ENCODE assay signal across 19 cellular contexts in genomic region chr7:32660936-32661335, GRCh38.
A peak's percentile ranks its signal among the peaks of the same experiment; 100 is the strongest.
DNase-seq lines count a peak whose midpoint lies in the region; ATAC-seq and TF ChIP-seq lines count a peak whose summit lies in the region.
"Had no signal": no experiment of that assay in that cellular context is flagged by ENCODE, and none has a peak within 500 bp of the region (broad histone marks: within the 10 kb centered on the region; RNA-seq: fewer than 3 reads in every experiment).

No MANE protein-coding gene starts in this region.

- no peak overlapping the region for H2BK5ac ChIP-seq in mesenchymal stem cell (ENCODE audit: low read depth, low read length, poor library complexity, severe bottlenecking)

- no peak overlapping the region for H4K8ac ChIP-seq in mesenchymal stem cell (ENCODE audit: low read length)

- TF ChIP-seq RAD21 in HCT116 (IDR thresholded peaks at IDR 0.05; ENCODE audit: low read depth) = peak; percentile 9; the same call in 1 of the 2 replicates

- H3K4me3 ChIP-seq in AG10803 (ENCODE audit: low read length) = no peak overlapping the region
- no peak overlapping the region for H3K4me3 ChIP-seq in HCT116 (replicated peaks in 1 of 2; ENCODE audit: low read depth in 1 of 2, low read length in 2 of 2)
- H3K4me3 ChIP-seq in Panc1 (ENCODE audit: low read depth in 2 of 2, low read length in 2 of 2) = no peak overlapping the region
- H3K4me3 ChIP-seq in mesenchymal stem cell (ENCODE audit: insufficient read depth in 1 of 2, low read depth in 1 of 2, low read length in 2 of 2) = no peak overlapping the region
- H3K4me3 ChIP-seq in ascending aorta = no peak overlapping the region
- H3K4me3 ChIP-seq: SJSA1 had no signal

- intact Hi-C loops in HCT116 (cut with micrococcal nuclease) = no loop called here
- intact Hi-C loops in Panc1 (cut with micrococcal nuclease; ENCODE audit: unreplicated experiment) = loop anchor here (10.0 kb wide), 1 partner anchor 166 kb away; the partner anchor contains the start of genes AVL9 and LSM5
- intact Hi-C loops in ascending aorta (cut with DNase I) = no loop called here

- H2BK12ac ChIP-seq in mesenchymal stem cell (ENCODE audit: low read length in 2 of 2) = no peak overlapping the region

- H3K27me3 ChIP-seq in HCT116 (ENCODE audit: insufficient read depth, low read length) (no peaks in the 10 kb centered on the region), Panc1 (ENCODE audit: control insufficient read depth, insufficient read depth, low read length) (no peaks in the 10 kb centered on the region), mesenchymal stem cell (ENCODE audit: control insufficient read depth in 1 of 2, insufficient read depth in 1 of 2, low read length in 2 of 2) (no peaks in the 10 kb centered on the region), ascending aorta (no peaks in the 10 kb centered on the region)
- H3K27me3 ChIP-seq: BE2C, SJSA1 had no signal

- no peak overlapping the region for H3K4ac ChIP-seq in mesenchymal stem cell (ENCODE audit: low read depth in 1 of 2, low read length in 2 of 2)

- H3K27ac ChIP-seq in HCT116 (ENCODE audit: low read depth, low read length) (no peak overlapping the region), Panc1 (ENCODE audit: low read length) (peak overlapping the region; percentile 39; the same call in 1 of the 2 replicates), mesenchymal stem cell (ENCODE audit: low read length, poor library complexity, severe bottlenecking) (peak overlapping the region; percentile 59), ascending aorta (no peak overlapping the region)
- H3K27ac ChIP-seq: SJSA1 had no signal

- TF ChIP-seq POLR2A in HCT116 (IDR thresholded peaks at IDR 0.05; ENCODE audit: borderline replicate concordance, extremely low read depth, insufficient read depth, insufficient read length) = no peak

- no peaks in the 10 kb centered on the region for H3K79me2 ChIP-seq in HCT116 (ENCODE audit: insufficient read depth, low read length)

- H2AFZ ChIP-seq in HCT116 (ENCODE audit: low read depth, low read length, poor library complexity, severe bottlenecking) = no peak overlapping the region
- no peak overlapping the region for H2AFZ ChIP-seq in mesenchymal stem cell (ENCODE audit: low read depth, low read length)

- H3K4me2 ChIP-seq in HCT116 (ENCODE audit: low read length) = peak overlapping the region; percentile 58
- H3K4me2 ChIP-seq in mesenchymal stem cell (ENCODE audit: low read length, poor library complexity, severe bottlenecking) = no peak overlapping the region

- H4K20me1 ChIP-seq in HCT116 (ENCODE audit: insufficient read depth) = no peaks in the 10 kb centered on the region

- no peak overlapping the region for H2BK15ac ChIP-seq in mesenchymal stem cell (ENCODE audit: low read depth, poor library complexity, severe bottlenecking)

- H3K9me3 ChIP-seq in HCT116 (ENCODE audit: control insufficient read depth in 1 of 2, insufficient read depth in 1 of 2, low read depth in 1 of 2, low read length in 2 of 2) = no peaks in the 10 kb centered on the region
- H3K9me3 ChIP-seq in Panc1 (ENCODE audit: control insufficient read depth, insufficient read depth, low read depth, low read length) = no peaks in the 10 kb centered on the region
- no peaks in the 10 kb centered on the region for H3K9me3 ChIP-seq in mesenchymal stem cell (ENCODE audit: control insufficient read depth, low read length)
- no peaks in the 10 kb centered on the region for H3K9me3 ChIP-seq in ascending aorta
- H3K9me3 ChIP-seq: BE2C, SJSA1 had no signal

- H2BK120ac ChIP-seq in mesenchymal stem cell (ENCODE audit: low read depth, low read length) = no peak overlapping the region

- POLR2A ChIA-PET in HCT116 (lab: Charles Lee) (interaction anchor here (3.4 kb wide), 1 partner anchor 8 kb away, joined by 24 read pairs; no protein-coding TSS in a partner anchor), Panc1 (lab: Charles Lee) (no interaction called here)

- no peak overlapping the region for H3K14ac ChIP-seq in mesenchymal stem cell (ENCODE audit: low read length in 2 of 2)

- in situ Hi-C loops in Panc1 (cut with HindIII; ENCODE audit: low pct_unique_long_range_greater_than_20kb, low sequenced_read_pairs) = no loop called here

- H4K91ac ChIP-seq in mesenchymal stem cell (ENCODE audit: low read length) = no peak overlapping the region

- no peak for TF ChIP-seq CTCF in AG10803 (conservative IDR thresholded peaks at IDR 0.05; ENCODE audit: low read length)
- TF ChIP-seq CTCF in HCT116 (IDR thresholded peaks at IDR 0.05 in 2 of 3, conservative IDR thresholded peaks at IDR 0.05 in 1 of 3; ENCODE audit: borderline replicate concordance in 1 of 3, insufficient read depth in 1 of 3, low read depth in 2 of 3, low read length in 2 of 3) = 0 out of 6 replicates have a peak, but pooled peaks of 1 of the 3 experiments have one; percentile 8
- TF ChIP-seq CTCF in Panc1 (IDR thresholded peaks at IDR 0.05) = no peak
- no peak for TF ChIP-seq CTCF in ascending aorta (IDR thresholded peaks at IDR 0.05)

- H3K79me1 ChIP-seq in mesenchymal stem cell (replicated peaks; ENCODE audit: low read length, poor library complexity, severe bottlenecking) = peaks cover 9% of the 10 kb centered on the region

- H3K23ac ChIP-seq in mesenchymal stem cell (ENCODE audit: low read length in 2 of 2) = no peak overlapping the region

- H3K4me1 ChIP-seq in HCT116 (ENCODE audit: control insufficient read depth in 1 of 2, insufficient read depth in 2 of 2, low read length in 2 of 2) = peaks cover 30 to 64% of the 10 kb centered on the region in 2 experiments
- H3K4me1 ChIP-seq in Panc1 (ENCODE audit: control insufficient read depth, insufficient read depth, low read length) = peaks cover 9% of the 10 kb centered on the region
- H3K4me1 ChIP-seq in mesenchymal stem cell (ENCODE audit: control insufficient read depth, insufficient read depth, low read depth, low read length) = peaks cover 8% of the 10 kb centered on the region
- H3K4me1 ChIP-seq in ascending aorta = no peaks in the 10 kb centered on the region

- DNase-seq in AG10803 (ENCODE audit: low read depth) (peak; percentile 42), HCT116 (ENCODE audit: low read depth, low spot score) (no peak), Panc1 (ENCODE audit: low read depth, low spot score) (no peak), mesenchymal stem cell (no peak), ascending aorta (ENCODE audit: low spot score in 2 of 2) (no peak)
- no peak for DNase-seq in activated CD4-positive, alpha-beta T cell treated with anti-CD3 and anti-CD28 coated beads, Interleukin-2, amount 50 U/mL, for 48 hours
- DNase-seq: BE2C, DMS79, KBM-7, MV-4-11, NCI-H1417, NCI-H1694 treated with DMSO at 0.1 percent for 48 hours, NCI-H446, NCI-H526, SW 1271, T-helper 17 cell had no signal

- no peak overlapping the region for H3K18ac ChIP-seq in mesenchymal stem cell (ENCODE audit: low read depth in 1 of 2, low read length in 2 of 2)

- H3K36me3 ChIP-seq in HCT116 (ENCODE audit: control insufficient read depth in 1 of 2, insufficient read depth in 2 of 2, low read length in 2 of 2) = no peaks in the 10 kb centered on the region
- H3K36me3 ChIP-seq in Panc1 (ENCODE audit: control insufficient read depth, insufficient read depth, low read length) = no peaks in the 10 kb centered on the region
- H3K36me3 ChIP-seq in mesenchymal stem cell (ENCODE audit: control insufficient read depth in 1 of 2, insufficient read depth in 2 of 2, low read depth in 1 of 2, low read length in 2 of 2) = no peaks in the 10 kb centered on the region
- no peaks in the 10 kb centered on the region for H3K36me3 ChIP-seq in ascending aorta
- H3K36me3 ChIP-seq: BE2C, SJSA1 had no signal

- RAD21 ChIA-PET in HCT116 (lab: Charles Lee; ENCODE audit: low non-redundant PET in 1 of 2, low total read pairs in 2 of 2, uncharacterized antibody in 2 of 2, unreplicated experiment in 2 of 2) = no interaction called here

- no peak for ATAC-seq in HCT116
- ATAC-seq in Panc1 = no peak
- no peak for ATAC-seq in GM21723 (IDR thresholded peaks at IDR 0.05; ENCODE audit: unreplicated experiment)
- ATAC-seq: Right ventricle myocardium inferior, T-helper 17 cell had no signal

- CTCF ChIA-PET in HCT116 (lab: Charles Lee) (interaction anchor here (2.9 kb wide), 1 partner anchor 9 kb away, joined by 10 read pairs; no protein-coding TSS in a partner anchor), Panc1 (lab: Charles Lee) (interaction anchor here (0.6 kb wide), 1 partner anchor 10 kb away, joined by 3 read pairs; no protein-coding TSS in a partner anchor)

- H3K9ac ChIP-seq in HCT116 (ENCODE audit: low read length) (no peak overlapping the region), mesenchymal stem cell (ENCODE audit: low read length) (no peak overlapping the region)

- no peaks in the 10 kb centered on the region for H3K9me2 ChIP-seq in HCT116 (ENCODE audit: insufficient read depth)

- no peak overlapping the region for H2AK5ac ChIP-seq in mesenchymal stem cell (ENCODE audit: low read length, severe bottlenecking)

- BruUV-seq in HCT116 (replicated peaks; lab: Mats Ljungman, UMichigan) (no TSS peak), Panc1 (replicated peaks; lab: Mats Ljungman, UMichigan) (no TSS peak)

- WGBS in mesenchymal stem cell = 100% methylated on average over 1 of the region's 2 CpGs

TF ChIP-seq in HCT116, 20 proteins besides CTCF, POLR2A, EP300 and RAD21 (continues in another document):
- TF ChIP-seq CBX3 (IDR thresholded peaks at IDR 0.05; ENCODE audit: low read depth) = no peak
- no peak for TF ChIP-seq YY1 (IDR thresholded peaks at IDR 0.05; ENCODE audit: extremely low read depth, insufficient replicate concordance, low read depth, low read length)
- TF ChIP-seq POLR2AphosphoS5 (IDR thresholded peaks at IDR 0.05; ENCODE audit: low read depth, low read length) = no peak
- TF ChIP-seq MAX (IDR thresholded peaks at IDR 0.05) = no peak
- no peak for TF ChIP-seq SRF (IDR thresholded peaks at IDR 0.05; ENCODE audit: low read depth)
- TF ChIP-seq ZNF274 (IDR thresholded peaks at IDR 0.05; ENCODE audit: low read depth, low read length) = no peak
- TF ChIP-seq ATF3 (IDR thresholded peaks at IDR 0.05) = no peak
- no peak for TF ChIP-seq FOSL1 (IDR thresholded peaks at IDR 0.05; ENCODE audit: low read depth)
- TF ChIP-seq EZH2 (IDR thresholded peaks at IDR 0.05) = no peak
- TF ChIP-seq TCF7L2 (IDR thresholded peaks at IDR 0.05; ENCODE audit: borderline replicate concordance, extremely low read depth, insufficient read depth, insufficient read length) = no peak
- no peak for TF ChIP-seq JUND (IDR thresholded peaks at IDR 0.05)
- TF ChIP-seq ELF1 (IDR thresholded peaks at IDR 0.05; ENCODE audit: borderline replicate concordance, low read depth) = no peak
- TF ChIP-seq CEBPB (IDR thresholded peaks at IDR 0.05; ENCODE audit: low read depth) = no peak
- no peak for TF ChIP-seq EGR1 (IDR thresholded peaks at IDR 0.05; ENCODE audit: low read depth)

Comparison
In these comparisons a context has a peak if more than half of its experiments do, and no peak if none do; other contexts are left out.
1. H3K27ac ChIP-seq: peak in Panc1 (single experiment) and mesenchymal stem cell (single experiment); none in HCT116 (single experiment) and ascending aorta (0 of 2).